ENCODE assay signal across 8 cellular contexts in the genomic region with DNA sequence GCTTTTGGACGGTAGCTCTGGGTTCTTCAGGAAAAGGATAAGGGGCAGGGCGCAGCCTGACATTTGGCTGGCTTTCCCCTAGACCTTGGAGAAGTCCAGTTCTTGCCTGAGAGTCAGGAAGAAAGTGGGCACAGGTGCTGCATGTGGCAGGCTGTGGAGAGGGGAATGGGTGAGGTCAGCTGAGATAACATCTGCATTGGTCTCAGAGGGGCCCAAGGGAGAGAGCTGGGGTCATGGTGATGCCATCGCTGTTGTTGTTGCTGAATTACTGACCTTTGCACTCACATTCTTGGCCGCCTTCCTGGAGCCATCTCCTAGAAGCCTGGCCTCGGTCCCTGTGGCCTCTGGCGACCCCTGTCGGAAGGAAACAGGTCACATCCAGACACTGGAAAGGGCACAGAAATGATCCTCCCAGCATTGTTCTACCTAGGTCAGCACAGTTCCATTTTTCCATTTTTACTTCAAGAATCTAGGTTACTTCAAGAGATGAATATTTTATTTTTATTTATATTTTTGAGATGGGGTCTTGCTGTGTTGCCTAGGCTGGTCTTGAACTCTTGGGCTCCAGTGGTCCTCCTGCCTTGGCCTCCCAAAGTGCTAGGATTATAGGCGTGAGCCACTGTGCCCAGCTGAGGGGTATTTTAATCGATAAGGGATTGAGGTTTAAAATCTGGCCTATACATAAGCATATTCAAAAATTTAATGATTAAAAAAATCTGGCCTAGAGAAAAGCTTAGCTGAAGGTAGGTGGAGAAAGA. TPM values are rescaled to one million over a fixed set of nuclear protein-coding genes. Genes with fewer than 3 reads are reported as not detected.
DNase-seq lines count a peak whose midpoint lies in the region; ATAC-seq and TF ChIP-seq lines count a peak whose summit lies in the region.

No MANE protein-coding gene starts in this region.

- WGBS in GM23248 (ENCODE audit: low coverage in 1 of 2, low lambda C conversion rate in 2 of 2, missing lambda C conversion rate in 2 of 2), 2 experiments = 47 to 59% methylated on average over 9 of the region's 9 CpGs
- 42% methylated on average over 9 of the region's 9 CpGs for WGBS in suprapubic skin

- no peaks in the 10 kb centered on the region for H3K27me3 Mint-ChIP-seq in natural killer cell treated with Interleukin-12 subunit alpha and Interleukin-12 subunit beta and Interleukin-15 and Interleukin-18, amount 100 ng/mL, for 72 hours

- TF ChIP-seq CTCF in fibroblast of mammary gland (conservative IDR thresholded peaks at IDR 0.05; ENCODE audit: control insufficient read depth, insufficient read depth, low read depth, low read length) (peak; percentile 76), suprapubic skin (IDR thresholded peaks at IDR 0.05) (peak; percentile 37 to 53)

- H3K9ac ChIP-seq in GM23248 = no peak overlapping the region

- peak; percentile 65 to 77 for ATAC-seq in natural killer cell treated with Interleukin-12 subunit alpha and Interleukin-12 subunit beta and Interleukin-15 and Interleukin-18, amount 100 ng/mL, for 72 hours
- no peak for ATAC-seq in HG03378 (IDR thresholded peaks at IDR 0.05; ENCODE audit: unreplicated experiment)

- DNase-seq in ACHN (peak; percentile 55), GM23248 (peak; percentile 36), NOMO-1 treated with dmso at 0.1 percent for 144 hours (lab: John Stamatoyannopoulos, UW; ENCODE audit: unreplicated experiment) (peak; percentile 45), activated T-cell treated with anti-CD3 and anti-CD28 coated beads for 48 hours (ENCODE audit: low read depth) (peak; percentile 51), fibroblast of mammary gland (ENCODE audit: low read depth) (peak; percentile 78), suprapubic skin (ENCODE audit: low spot score in 2 of 2) (peak in 1 of 2 donors; percentile 81)
- no peak for DNase-seq in natural killer cell treated with Interleukin-12 subunit alpha and Interleukin-12 subunit beta and Interleukin-15 and Interleukin-18, amount 100 ng/mL, for 72 hours (ENCODE audit: low spot score)

- 0 out of 2 replicates have a peak, but pooled peaks cover 6% of the 10 kb centered on the region for H3F3A ChIP-seq in GM23248 (ENCODE audit: insufficient read depth)

- no peak overlapping the region for H3K4me2 ChIP-seq in GM23248 (ENCODE audit: unreplicated experiment)

- no peaks in the 10 kb centered on the region for H3K9me3 Mint-ChIP-seq in natural killer cell treated with Interleukin-12 subunit alpha and Interleukin-12 subunit beta and Interleukin-15 and Interleukin-18, amount 100 ng/mL, for 72 hours

- no peak overlapping the region for H3K4me3 Mint-ChIP-seq in natural killer cell treated with Interleukin-12 subunit alpha and Interleukin-12 subunit beta and Interleukin-15 and Interleukin-18, amount 100 ng/mL, for 72 hours

- H3K27ac Mint-ChIP-seq in natural killer cell treated with Interleukin-12 subunit alpha and Interleukin-12 subunit beta and Interleukin-15 and Interleukin-18, amount 100 ng/mL, for 72 hours = no peak overlapping the region

- in situ Hi-C loops in ACHN (cut with HindIII; ENCODE audit: low pct_ligation_motif_present, low pct_unique_long_range_greater_than_20kb, low sequenced_read_pairs) = no loop called here
- in situ Hi-C loops in GM23248 (cut with MboI) = no loop called here

- no peaks in the 10 kb centered on the region for H3K9me3 ChIP-seq in GM23248 (ENCODE audit: low read depth)
- no peaks in the 10 kb centered on the region for H3K9me3 ChIP-seq in suprapubic skin

- TF ChIP-seq EP300 in suprapubic skin (IDR thresholded peaks at IDR 0.05) = no peak

- H3K27ac ChIP-seq in GM23248 (no peak overlapping the region), suprapubic skin (no peak overlapping the region)

- H3K4me1 Mint-ChIP-seq in natural killer cell treated with Interleukin-12 subunit alpha and Interleukin-12 subunit beta and Interleukin-15 and Interleukin-18, amount 100 ng/mL, for 72 hours (ENCODE audit: low read depth in 2 of 2) = peaks cover 5 to 6% of the 10 kb centered on the region in 2 donors

- H2AFZ ChIP-seq in GM23248 = 0 out of 2 replicates have a peak overlapping the region, but pooled peaks have one; percentile 27

- H3K79me2 ChIP-seq in GM23248 (ENCODE audit: insufficient read depth) = no peaks in the 10 kb centered on the region

- H3K36me3 ChIP-seq in GM23248 (ENCODE audit: low read depth) (no peaks in the 10 kb centered on the region), suprapubic skin (no peaks in the 10 kb centered on the region)

- no peaks in the 10 kb centered on the region for H3K9me2 ChIP-seq in GM23248 (ENCODE audit: insufficient read depth)

- H3K4me1 ChIP-seq in GM23248 (ENCODE audit: insufficient read depth) = peaks cover 8% of the 10 kb centered on the region
- peaks cover 8% of the 10 kb centered on the region for H3K4me1 ChIP-seq in suprapubic skin

- H4K20me1 ChIP-seq in GM23248 (ENCODE audit: insufficient read depth) = no peaks in the 10 kb centered on the region

- H3K27me3 ChIP-seq in GM23248 (replicated peaks; ENCODE audit: insufficient read depth) (no peaks in the 10 kb centered on the region), suprapubic skin (no peaks in the 10 kb centered on the region)

- TF ChIP-seq POLR2A in suprapubic skin (IDR thresholded peaks at IDR 0.05) = no peak

- no peak overlapping the region for H3K4me3 ChIP-seq in GM23248
- H3K4me3 ChIP-seq in fibroblast of mammary gland (ENCODE audit: control insufficient read depth, low read depth, low read length) = no peak overlapping the region
- no peak overlapping the region for H3K4me3 ChIP-seq in suprapubic skin

- no peaks in the 10 kb centered on the region for H3K36me3 Mint-ChIP-seq in natural killer cell treated with Interleukin-12 subunit alpha and Interleukin-12 subunit beta and Interleukin-15 and Interleukin-18, amount 100 ng/mL, for 72 hours

RNA-seq across cellular contexts. Expression of gene LIPE, which starts 6.5 kb away (rescaled TPM):
- total RNA-seq in GM23248 (2014; rRNA removed; shearing (Covaris generic)) = 0.22 and 0.51 TPM in 2 replicates
- polyA plus RNA-seq in GM23248 (2016; fragmentation: Nextera tagmentation; extraction: Ambion mirVana) = 0.61 and 1.1 TPM in 2 replicates
- 10 to 100 TPM; 25.1 to 31.5 TPM for total RNA-seq in natural killer cell treated with Interleukin-12 subunit alpha and Interleukin-12 subunit beta and Interleukin-15 and Interleukin-18, amount 100 ng/mL, for 72 hours
- total RNA-seq in suprapubic skin = 10 to 100 TPM; 33.9 to 82.6 (median 51.5) TPM

RNA-seq across cellular contexts. Expression of gene CXCL17, which starts 9.1 kb away (rescaled TPM):
- total RNA-seq in GM23248 (2014; rRNA removed; shearing (Covaris generic)) = not detected in 2 replicates
- polyA plus RNA-seq in GM23248 (2016; fragmentation: Nextera tagmentation; extraction: Ambion mirVana) = not detected in 2 replicates
- total RNA-seq in natural killer cell treated with Interleukin-12 subunit alpha and Interleukin-12 subunit beta and Interleukin-15 and Interleukin-18, amount 100 ng/mL, for 72 hours = not detected
- under 1 TPM in 1 of 4 donors, not detected in 3; 0.55 TPM for total RNA-seq in suprapubic skin

RNA-seq across cellular contexts. Expression of gene CNFN, which starts 43.6 kb away (rescaled TPM):
- total RNA-seq in GM23248 (2014; rRNA removed; shearing (Covaris generic)) = not detected in 2 replicates
- polyA plus RNA-seq in GM23248 (2016; fragmentation: Nextera tagmentation; extraction: Ambion mirVana) = 0.82 and 1.1 TPM in 2 replicates
- not detected for total RNA-seq in natural killer cell treated with Interleukin-12 subunit alpha and Interleukin-12 subunit beta and Interleukin-15 and Interleukin-18, amount 100 ng/mL, for 72 hours
- 100 to 1,000 TPM in 3 of 4 donors, 10 to 100 TPM in 1; 52.9 to 364 (median 353) TPM for total RNA-seq in suprapubic skin

Comparison
In these comparisons a context has a peak if more than half of its experiments do, and no peak if none do; other contexts are left out.
1. RNA of gene LIPE, which starts 6.5 kb away (total RNA-seq): 33.9 to 82.6 TPM in suprapubic skin and 25.1 to 31.5 TPM in natural killer cell treated with Interleukin-12 subunit alpha and Interleukin-12 subunit beta and Interleukin-15 and Interleukin-18, amount 100 ng/mL, for 72 hours; 0.22 to 0.51 TPM in GM23248; every median in the first group is over 10 times any median in the second.
2. RNA of gene CNFN, which starts 43.6 kb away (total RNA-seq): 52.9 to 364 TPM in suprapubic skin; not detected in GM23248 and not detected in natural killer cell treated with Interleukin-12 subunit alpha and Interleukin-12 subunit beta and Interleukin-15 and Interleukin-18, amount 100 ng/mL, for 72 hours; every median in the first group is over 10 times any median in the second.